In genomic region chr3:49714728-49715550, GRCh38 we compare ENCODE assay signal across 17 cellular contexts. TPM values are rescaled to one million over a fixed set of nuclear protein-coding genes. Genes with fewer than 3 reads are reported as not detected.
"Had no signal": no experiment of that assay in that cellular context is flagged by ENCODE, and none has a peak within 500 bp of the region (broad histone marks: within the 10 kb centered on the region; RNA-seq: fewer than 3 reads in every experiment).

No MANE protein-coding gene starts in this region.

- DNase-seq: activated CD4-positive, alpha-beta memory T cell treated with anti-CD3 and anti-CD28 coated beads for 36 hours; activated naive CD8-positive, alpha-beta T cell treated with anti-CD3 and anti-CD28 coated beads, Interleukin-2, amount 10 ng/mL, durations not matched to agents 7 days and 5 days; anterior cingulate cortex; cerebellar nuclear complex; endodermal cell; erythroblast; kidney glomerular epithelial cell; lower lobe of right lung; naive B cell; occipital lobe; small intestine; T1000; thyroid gland had no signal

- H3K27me3 Mint-ChIP-seq: activated CD4-positive, alpha-beta memory T cell treated with anti-CD3 and anti-CD28 coated beads for 36 hours; activated naive CD8-positive, alpha-beta T cell treated with anti-CD3 and anti-CD28 coated beads, Interleukin-2, amount 10 ng/mL, durations not matched to agents 7 days and 5 days; naive B cell had no signal

- H3K9me3 Mint-ChIP-seq: activated CD4-positive, alpha-beta memory T cell treated with anti-CD3 and anti-CD28 coated beads for 36 hours; activated naive CD8-positive, alpha-beta T cell treated with anti-CD3 and anti-CD28 coated beads, Interleukin-2, amount 10 ng/mL, durations not matched to agents 7 days and 5 days; activated T-helper 2 cell treated with anti-CD3 and anti-CD28 coated beads, Interferon-gamma antibody, Interleukin-2, Interleukin-4, amounts not matched to agents 10 μg/mL and 5 μg/mL and 100 μg/mL, durations not matched to agents 14 hours and 24 hours and 36 hours; dendritic cell treated with granulocyte-macrophage colony-stimulating factor and Interleukin-4, amounts not matched to agents 40 ng/mL and 50 ng/mL, for 4 days; endodermal cell; mesothelial cell of epicardium; naive B cell had no signal

- H3K36me3 Mint-ChIP-seq: mesothelial cell of epicardium, naive B cell had no signal

- ATAC-seq: lower lobe of right lung had no signal

- H3K27ac Mint-ChIP-seq: activated CD4-positive, alpha-beta memory T cell treated with anti-CD3 and anti-CD28 coated beads for 36 hours; activated naive CD8-positive, alpha-beta T cell treated with anti-CD3 and anti-CD28 coated beads, Interleukin-2, amount 10 ng/mL, durations not matched to agents 7 days and 5 days; activated T-helper 2 cell treated with anti-CD3 and anti-CD28 coated beads, Interferon-gamma antibody, Interleukin-2, Interleukin-4, amounts not matched to agents 10 μg/mL and 5 μg/mL and 100 μg/mL, durations not matched to agents 14 hours and 24 hours and 36 hours; dendritic cell treated with granulocyte-macrophage colony-stimulating factor and Interleukin-4, amounts not matched to agents 40 ng/mL and 50 ng/mL, for 4 days; endodermal cell; mesothelial cell of epicardium had no signal

- H3K4me3 Mint-ChIP-seq: activated CD4-positive, alpha-beta memory T cell treated with anti-CD3 and anti-CD28 coated beads for 36 hours; activated naive CD8-positive, alpha-beta T cell treated with anti-CD3 and anti-CD28 coated beads, Interleukin-2, amount 10 ng/mL, durations not matched to agents 7 days and 5 days; dendritic cell treated with granulocyte-macrophage colony-stimulating factor and Interleukin-4, amounts not matched to agents 40 ng/mL and 50 ng/mL, for 4 days; endodermal cell; mesothelial cell of epicardium had no signal

RNA-seq across cellular contexts. Expression of gene AMIGO3, which starts 4.5 kb away (rescaled TPM):
- total RNA-seq: activated CD4-positive, alpha-beta memory T cell treated with anti-CD3 and anti-CD28 coated beads for 36 hours; activated T-helper 2 cell treated with anti-CD3 and anti-CD28 coated beads, Interferon-gamma antibody, Interleukin-2, Interleukin-4, amounts not matched to agents 10 μg/mL and 5 μg/mL and 100 μg/mL, durations not matched to agents 14 hours and 24 hours and 36 hours; lower lobe of right lung; vagina had no signal
